13 cellular contexts compared by ENCODE assay signal in genomic region chr2:207226243-207226642, GRCh38.
DNase-seq lines count a peak whose midpoint lies in the region; ATAC-seq and TF ChIP-seq lines count a peak whose summit lies in the region.
"Had no signal": no experiment of that assay in that cellular context is flagged by ENCODE, and none has a peak within 500 bp of the region (broad histone marks: within the 10 kb centered on the region; RNA-seq: fewer than 3 reads in every experiment).

No MANE protein-coding gene starts in this region.

- H3K27ac ChIP-seq in heart left ventricle = peak overlapping the region in 8 of 12 donors; percentile 4 to 69 (median 28)
- peak overlapping the region; percentile 54 to 73 (median 68) for H3K27ac ChIP-seq in transverse colon

- in situ Hi-C loops in transverse colon (cut with MboI; ENCODE audit: low pct_ligation_motif_present in 1 of 4, low pct_unique_long_range_greater_than_20kb in 1 of 4, low sequenced_read_pairs in 3 of 4) = no loop called here

- no peak overlapping the region for H3K4me3 Mint-ChIP-seq in activated T-helper 2 cell treated with anti-CD3 and anti-CD28 coated beads, Interferon-gamma antibody, Interleukin-2, Interleukin-4, amounts not matched to agents 10 μg/mL and 5 μg/mL and 100 μg/mL, durations not matched to agents 14 hours and 24 hours and 36 hours (ENCODE audit: low read depth)
- H3K4me3 Mint-ChIP-seq in activated naive CD4-positive, alpha-beta T cell treated with anti-CD3 and anti-CD28 coated beads for 36 hours = no peak overlapping the region

- H3K4me3 ChIP-seq in heart left ventricle (no peak overlapping the region), transverse colon (no peak overlapping the region)

- CTCF ChIA-PET in activated naive CD4-positive, alpha-beta T cell treated with anti-CD3 and anti-CD28 coated beads for 36 hours (lab: Charles Lee) = interaction anchor here (0.7 to 1.5 kb wide), 3 partner anchors 9 to 108 kb away, joined by 3 to 4 read pairs (median 4); no protein-coding TSS in a partner anchor

- no peak for TF ChIP-seq POLR2A in heart left ventricle (IDR thresholded peaks at IDR 0.05)
- TF ChIP-seq POLR2A in transverse colon (IDR thresholded peaks at IDR 0.05) = no peak

- no peak for DNase-seq in heart left ventricle
- no peak for DNase-seq in left cardiac atrium
- DNase-seq in activated T-helper 2 cell treated with anti-CD3 and anti-CD28 coated beads, Interferon-gamma antibody, Interleukin-2, Interleukin-4, amounts not matched to agents 10 μg/mL and 5 μg/mL and 100 μg/mL, durations not matched to agents 14 hours and 24 hours and 36 hours (ENCODE audit: low spot score) = no peak
- DNase-seq in kidney tubule cell (ENCODE audit: low spot score) = peak; percentile 56
- DNase-seq in transverse colon = no peak
- no peak for DNase-seq in activated naive CD4-positive, alpha-beta T cell treated with anti-CD3 and anti-CD28 coated beads for 36 hours
- no peak for DNase-seq in cortex of kidney (lab: John Stamatoyannopoulos, UW)
- DNase-seq: GDM1, kidney, NCI-H774, psoas muscle had no signal

- no peak for TF ChIP-seq EP300 in transverse colon (IDR thresholded peaks at IDR 0.05; ENCODE audit: low read depth)

- H3K27ac Mint-ChIP-seq in activated T-helper 2 cell treated with anti-CD3 and anti-CD28 coated beads, Interferon-gamma antibody, Interleukin-2, Interleukin-4, amounts not matched to agents 10 μg/mL and 5 μg/mL and 100 μg/mL, durations not matched to agents 14 hours and 24 hours and 36 hours = peak overlapping the region; percentile 1
- H3K27ac Mint-ChIP-seq in activated naive CD4-positive, alpha-beta T cell treated with anti-CD3 and anti-CD28 coated beads for 36 hours = no peak overlapping the region

- H3K9me3 Mint-ChIP-seq in activated T-helper 2 cell treated with anti-CD3 and anti-CD28 coated beads, Interferon-gamma antibody, Interleukin-2, Interleukin-4, amounts not matched to agents 10 μg/mL and 5 μg/mL and 100 μg/mL, durations not matched to agents 14 hours and 24 hours and 36 hours = no peaks in the 10 kb centered on the region
- H3K9me3 Mint-ChIP-seq in activated naive CD4-positive, alpha-beta T cell treated with anti-CD3 and anti-CD28 coated beads for 36 hours = no peaks in the 10 kb centered on the region

- H3K36me3 Mint-ChIP-seq in activated T-helper 2 cell treated with anti-CD3 and anti-CD28 coated beads, Interferon-gamma antibody, Interleukin-2, Interleukin-4, amounts not matched to agents 10 μg/mL and 5 μg/mL and 100 μg/mL, durations not matched to agents 14 hours and 24 hours and 36 hours (ENCODE audit: low read depth) = peaks cover 5% of the 10 kb centered on the region
- no peaks in the 10 kb centered on the region for H3K36me3 Mint-ChIP-seq in activated naive CD4-positive, alpha-beta T cell treated with anti-CD3 and anti-CD28 coated beads for 36 hours (ENCODE audit: low read depth)

- H3K27me3 Mint-ChIP-seq in activated T-helper 2 cell treated with anti-CD3 and anti-CD28 coated beads, Interferon-gamma antibody, Interleukin-2, Interleukin-4, amounts not matched to agents 10 μg/mL and 5 μg/mL and 100 μg/mL, durations not matched to agents 14 hours and 24 hours and 36 hours (ENCODE audit: low read depth) = no peaks in the 10 kb centered on the region
- no peaks in the 10 kb centered on the region for H3K27me3 Mint-ChIP-seq in activated naive CD4-positive, alpha-beta T cell treated with anti-CD3 and anti-CD28 coated beads for 36 hours (ENCODE audit: low read depth)

- H3K4me1 ChIP-seq in heart left ventricle (peaks cover 0 to 57% (median 27%) of the 10 kb centered on the region in 12 donors), transverse colon (peaks cover 0 to 22% (median 12%) of the 10 kb centered on the region in 4 donors)

- intact Hi-C loops in heart left ventricle (cut with DNase I) (loop anchor here in 4 of 10 donors (2.0 to 10.0 kb wide), 4 partner anchors 59 to 249 kb away; partner anchors contain the start of gene KLF7 (in 2 of the 4)), left cardiac atrium (cut with DNase I) (loop anchor here in 1 of 2 donors (5.0 to 10.0 kb wide), 4 partner anchors 59 to 421 kb away; partner anchors contain the start of gene KLF7), transverse colon (cut with DNase I; ENCODE audit: low total_unique reads) (no loop called here)
- intact Hi-C loops in activated T-helper 2 cell treated with anti-CD3 and anti-CD28 coated beads, Interferon-gamma antibody, Interleukin-2, Interleukin-4, amounts not matched to agents 10 μg/mL and 5 μg/mL and 100 μg/mL, durations not matched to agents 14 hours and 24 hours and 36 hours (cut with micrococcal nuclease) = loop anchor here (10.0 kb wide), 1 partner anchor 181 kb away; no protein-coding TSS in a partner anchor
- intact Hi-C loops in activated naive CD4-positive, alpha-beta T cell treated with anti-CD3 and anti-CD28 coated beads for 36 hours (cut with micrococcal nuclease) = no loop called here

- TF ChIP-seq CTCF in heart left ventricle (IDR thresholded peaks at IDR 0.05) = no peak
- TF ChIP-seq CTCF in transverse colon (IDR thresholded peaks at IDR 0.05) = no peak

- ATAC-seq in heart left ventricle (peak in 2 of 4 donors; percentile 14 to 29), left cardiac atrium (no peak), GM21786 (IDR thresholded peaks at IDR 0.05; ENCODE audit: unreplicated experiment) (no peak)

- H3K9me3 ChIP-seq in heart left ventricle (no peaks in the 10 kb centered on the region), transverse colon (no peaks in the 10 kb centered on the region)
- H3K9me3 ChIP-seq: psoas muscle, uterus had no signal

- H3K36me3 ChIP-seq in heart left ventricle = no peaks in the 10 kb centered on the region
- no peaks in the 10 kb centered on the region for H3K36me3 ChIP-seq in transverse colon
- H3K36me3 ChIP-seq: uterus had no signal

- peaks cover 64% of the 10 kb centered on the region for H3K4me1 Mint-ChIP-seq in activated T-helper 2 cell treated with anti-CD3 and anti-CD28 coated beads, Interferon-gamma antibody, Interleukin-2, Interleukin-4, amounts not matched to agents 10 μg/mL and 5 μg/mL and 100 μg/mL, durations not matched to agents 14 hours and 24 hours and 36 hours (ENCODE audit: low read depth)
- H3K4me1 Mint-ChIP-seq in activated naive CD4-positive, alpha-beta T cell treated with anti-CD3 and anti-CD28 coated beads for 36 hours (ENCODE audit: low read depth) = peaks cover 60% of the 10 kb centered on the region

- H3K27me3 ChIP-seq in heart left ventricle (no peaks in the 10 kb centered on the region), transverse colon (no peaks in the 10 kb centered on the region)
- H3K27me3 ChIP-seq: uterus had no signal
